In the genomic region with DNA sequence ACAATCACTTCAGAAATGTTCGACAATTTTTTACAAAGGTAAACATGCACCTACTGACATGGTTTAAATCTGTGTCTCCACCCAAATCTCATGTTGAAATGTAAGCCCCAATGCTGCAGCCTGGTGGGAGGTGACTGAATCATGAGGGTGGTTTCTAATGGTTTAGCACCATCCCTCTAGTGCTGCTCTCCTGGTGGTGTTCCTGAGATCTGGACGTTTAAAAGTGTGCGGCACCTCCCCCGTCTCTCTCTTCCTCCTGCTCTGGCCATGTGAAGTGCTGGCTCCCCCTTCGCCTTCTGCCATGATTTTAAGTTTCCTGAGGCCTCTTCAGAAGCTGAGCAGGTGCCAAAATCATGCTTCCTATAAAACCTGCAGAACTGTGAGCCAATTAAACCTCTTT, we compare ENCODE assay signal across 16 cellular contexts. TPM values are rescaled to one million over a fixed set of nuclear protein-coding genes. Genes with fewer than 3 reads are reported as not detected.
"Had no signal": no experiment of that assay in that cellular context is flagged by ENCODE, and none has a peak within 500 bp of the region (broad histone marks: within the 10 kb centered on the region; RNA-seq: fewer than 3 reads in every experiment).

No MANE protein-coding gene starts in this region.

- H3K4me3 Mint-ChIP-seq: activated CD4-positive, alpha-beta T cell treated with anti-CD3 and anti-CD28 coated beads, Interleukin-2, amount 10 ng/mL, durations not matched to agents 7 days and 5 days; nephron progenitor cell had no signal

- ATAC-seq: activated naive CD4-positive, alpha-beta T cell treated with anti-CD3 and anti-CD28 coated beads, Interleukin-2, amount 50 U/mL, for 72 hours; left lobe of liver had no signal

- DNase-seq: activated CD4-positive, alpha-beta T cell treated with anti-CD3 and anti-CD28 coated beads, Interleukin-2, amount 10 ng/mL, durations not matched to agents 7 days and 5 days; activated CD4-positive, CD25-positive, alpha-beta regulatory T cell; activated effector memory CD4-positive, alpha-beta T cell treated with anti-CD3 and anti-CD28 coated beads, Interleukin-2, amount 50 U/mL, for 16 hours; amygdala; brain microvascular endothelial cell; dermis blood vessel endothelial cell; islet precursor cell; mesenchymal stem cell; nephron progenitor cell; stimulated activated CD4-positive, alpha-beta T cell treated with anti-CD3 and anti-CD28 coated beads, Interleukin-12 subunit alpha, Interleukin-12 subunit beta, amount 100 ng/mL, for 4 hours; stimulated activated CD4-positive, alpha-beta T cell treated with anti-CD3 and anti-CD28 coated beads, Interleukin-2, amount 100 ng/mL, for 48 hours; stimulated activated CD8-positive, alpha-beta memory T cell treated with anti-CD3 and anti-CD28 coated beads, Interleukin-4, amount 100 ng/mL, for 48 hours; T-helper 2 cell had no signal

- H3K9me3 Mint-ChIP-seq: activated CD4-positive, alpha-beta T cell treated with anti-CD3 and anti-CD28 coated beads, Interleukin-2, amount 10 ng/mL, durations not matched to agents 7 days and 5 days; activated naive CD4-positive, alpha-beta T cell treated with anti-CD3 and anti-CD28 coated beads, Interleukin-2, amount 50 U/mL, for 72 hours had no signal

- H3K27me3 Mint-ChIP-seq: activated CD4-positive, alpha-beta T cell treated with anti-CD3 and anti-CD28 coated beads, Interleukin-2, amount 10 ng/mL, durations not matched to agents 7 days and 5 days had no signal

- H3K27ac Mint-ChIP-seq: activated CD4-positive, alpha-beta T cell treated with anti-CD3 and anti-CD28 coated beads, Interleukin-2, amount 10 ng/mL, durations not matched to agents 7 days and 5 days; activated naive CD4-positive, alpha-beta T cell treated with anti-CD3 and anti-CD28 coated beads, Interleukin-2, amount 50 U/mL, for 72 hours; nephron progenitor cell had no signal

- H3K36me3 Mint-ChIP-seq: activated naive CD4-positive, alpha-beta T cell treated with anti-CD3 and anti-CD28 coated beads, Interleukin-2, amount 50 U/mL, for 72 hours had no signal

RNA-seq across cellular contexts. Expression of gene PROC, which starts 58.7 kb away (rescaled TPM):
- total RNA-seq: activated CD4-positive, alpha-beta T cell treated with anti-CD3 and anti-CD28 coated beads, Interleukin-2, amount 10 ng/mL, durations not matched to agents 7 days and 5 days; activated naive CD4-positive, alpha-beta T cell treated with anti-CD3 and anti-CD28 coated beads, Interleukin-2, amount 50 U/mL, for 72 hours; pulmonary artery endothelial cell had no signal
